Comparison of ENCODE assay signal across 1 cellular context in genomic region chr5:80399553-80400239, GRCh38.
TF ChIP-seq lines count a peak whose summit lies in the region.

No MANE protein-coding gene starts in this region.

TF ChIP-seq in WTC11, 78 proteins besides CTCF, POLR2A, EP300 and RAD21 (continued from another document):
- TF ChIP-seq, protein P1, sequence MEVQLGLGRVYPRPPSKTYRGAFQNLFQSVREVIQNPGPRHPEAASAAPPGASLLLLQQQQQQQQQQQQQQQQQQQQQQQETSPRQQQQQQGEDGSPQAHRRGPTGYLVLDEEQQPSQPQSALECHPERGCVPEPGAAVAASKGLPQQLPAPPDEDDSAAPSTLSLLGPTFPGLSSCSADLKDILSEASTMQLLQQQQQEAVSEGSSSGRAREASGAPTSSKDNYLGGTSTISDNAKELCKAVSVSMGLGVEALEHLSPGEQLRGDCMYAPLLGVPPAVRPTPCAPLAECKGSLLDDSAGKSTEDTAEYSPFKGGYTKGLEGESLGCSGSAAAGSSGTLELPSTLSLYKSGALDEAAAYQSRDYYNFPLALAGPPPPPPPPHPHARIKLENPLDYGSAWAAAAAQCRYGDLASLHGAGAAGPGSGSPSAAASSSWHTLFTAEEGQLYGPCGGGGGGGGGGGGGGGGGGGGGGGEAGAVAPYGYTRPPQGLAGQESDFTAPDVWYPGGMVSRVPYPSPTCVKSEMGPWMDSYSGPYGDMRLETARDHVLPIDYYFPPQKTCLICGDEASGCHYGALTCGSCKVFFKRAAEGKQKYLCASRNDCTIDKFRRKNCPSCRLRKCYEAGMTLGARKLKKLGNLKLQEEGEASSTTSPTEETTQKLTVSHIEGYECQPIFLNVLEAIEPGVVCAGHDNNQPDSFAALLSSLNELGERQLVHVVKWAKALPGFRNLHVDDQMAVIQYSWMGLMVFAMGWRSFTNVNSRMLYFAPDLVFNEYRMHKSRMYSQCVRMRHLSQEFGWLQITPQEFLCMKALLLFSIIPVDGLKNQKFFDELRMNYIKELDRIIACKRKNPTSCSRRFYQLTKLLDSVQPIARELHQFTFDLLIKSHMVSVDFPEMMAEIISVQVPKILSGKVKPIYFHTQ (CRISPR knock-in tag; IDR thresholded peaks at IDR 0.05): no peak
- TF ChIP-seq ATF1 (CRISPR knock-in tag; IDR thresholded peaks at IDR 0.05): no peak
TF ChIP-seq in WTC11: peak in this region for 2.
